ENCODE assay signal across 17 cellular contexts in genomic region chr14:95321201-95321600, GRCh38. TPM values are rescaled to one million over a fixed set of nuclear protein-coding genes. Genes with fewer than 3 reads are reported as not detected.
A peak's percentile ranks its signal among the peaks of the same experiment; 100 is the strongest.
DNase-seq lines count a peak whose midpoint lies in the region; ATAC-seq and TF ChIP-seq lines count a peak whose summit lies in the region.
"Had no signal": no experiment of that assay in that cellular context is flagged by ENCODE, and none has a peak within 500 bp of the region (broad histone marks: within the 10 kb centered on the region; RNA-seq: fewer than 3 reads in every experiment).

No MANE protein-coding gene starts in this region.

- 84 to 87% methylated on average over 4 of the region's 4 CpGs for WGBS in heart right ventricle, 2 donors

- H3K4me1 ChIP-seq in heart right ventricle (peaks cover 0 to 36% (median 19%) of the 10 kb centered on the region in 9 donors), uterus (no peaks in the 10 kb centered on the region)
- no peaks in the 10 kb centered on the region for H3K4me1 ChIP-seq in naive thymus-derived CD4-positive, alpha-beta T cell (ENCODE audit: control insufficient read depth in 2 of 2, insufficient read depth in 2 of 2, low read length in 2 of 2)

- H3K4me3 ChIP-seq in heart right ventricle = no peak overlapping the region
- H3K4me3 ChIP-seq in naive thymus-derived CD4-positive, alpha-beta T cell (ENCODE audit: low read length) = no peak overlapping the region
- no peak overlapping the region for H3K4me3 ChIP-seq in uterus
- H3K4me3 ChIP-seq: right atrium auricular region had no signal

- no peak for DNase-seq in heart right ventricle
- DNase-seq in Right ventricle myocardium inferior (ENCODE audit: missing footprints) = no peak
- no peak for DNase-seq in activated T-helper 1 cell treated with anti-CD3 and anti-CD28 coated beads, Interleukin-12 subunit alpha, Interleukin-12 subunit beta, Interleukin-2, Interleukin-4 antibody, amounts not matched to agents 30 ng/mL and 10 ng/mL and 1 ng/mL, durations not matched to agents 14 hours and 24 hours and 36 hours (ENCODE audit: low spot score)
- no peak for DNase-seq in naive thymus-derived CD4-positive, alpha-beta T cell
- DNase-seq in uterus = no peak
- no peak for DNase-seq in NCI-H1436 (lab: John Stamatoyannopoulos, UW)
- DNase-seq in COR-L47 (lab: John Stamatoyannopoulos, UW) = no peak
- DNase-seq in NCI-H2196 treated with DMSO at 0.1 percent for 48 hours (lab: John Stamatoyannopoulos, UW; ENCODE audit: unreplicated experiment) = no peak
- DNase-seq: activated CD4-positive, alpha-beta T cell treated with anti-CD3 and anti-CD28 coated beads, Interleukin-2, amount 10 ng/mL, durations not matched to agents 24 days and 14 days; activated T-cell treated with anti-CD3 and anti-CD28 coated beads, Interleukin-2, amount 50 U/mL, for 48 hours; anterior cingulate cortex; DMS79; left ventricle myocardium superior; NK-92 treated with Interleukin-12 subunit alpha and Interleukin-12 subunit beta, amount 100 ng/mL, for 24 hours; Right ventricle myocardium superior; transverse colon had no signal

- CTCF ChIA-PET in naive thymus-derived CD4-positive, alpha-beta T cell (lab: Charles Lee) = no interaction called here

- H3K27me3 ChIP-seq in heart right ventricle (peaks cover 0 to 13% (median 0%) of the 10 kb centered on the region in 7 donors), uterus (no peaks in the 10 kb centered on the region)
- peaks cover 0 to 7% of the 10 kb centered on the region in 2 donors for H3K27me3 ChIP-seq in naive thymus-derived CD4-positive, alpha-beta T cell (ENCODE audit: control insufficient read depth in 2 of 2, insufficient read depth in 2 of 2, low read length in 2 of 2)
- H3K27me3 ChIP-seq: right atrium auricular region, transverse colon had no signal

- H3K27ac Mint-ChIP-seq in activated T-helper 1 cell treated with anti-CD3 and anti-CD28 coated beads, Interleukin-12 subunit alpha, Interleukin-12 subunit beta, Interleukin-2, Interleukin-4 antibody, amounts not matched to agents 30 ng/mL and 10 ng/mL and 1 ng/mL, durations not matched to agents 14 hours and 24 hours and 36 hours = no peak overlapping the region
- H3K27ac Mint-ChIP-seq in naive thymus-derived CD4-positive, alpha-beta T cell = peak overlapping the region in 1 of 9 donors; percentile 65
- H3K27ac Mint-ChIP-seq: activated CD4-positive, alpha-beta T cell treated with anti-CD3 and anti-CD28 coated beads, Interleukin-2, amount 10 ng/mL, durations not matched to agents 24 days and 14 days had no signal

- H3K9me3 ChIP-seq in heart right ventricle (no peaks in the 10 kb centered on the region), uterus (no peaks in the 10 kb centered on the region)
- H3K9me3 ChIP-seq in naive thymus-derived CD4-positive, alpha-beta T cell (ENCODE audit: control insufficient read depth in 2 of 3, low read length in 3 of 3) = no peaks in the 10 kb centered on the region
- H3K9me3 ChIP-seq: right atrium auricular region, transverse colon had no signal

- H3K27me3 Mint-ChIP-seq in activated T-helper 1 cell treated with anti-CD3 and anti-CD28 coated beads, Interleukin-12 subunit alpha, Interleukin-12 subunit beta, Interleukin-2, Interleukin-4 antibody, amounts not matched to agents 30 ng/mL and 10 ng/mL and 1 ng/mL, durations not matched to agents 14 hours and 24 hours and 36 hours (ENCODE audit: insufficient read depth) = peaks cover 34% of the 10 kb centered on the region
- H3K27me3 Mint-ChIP-seq in naive thymus-derived CD4-positive, alpha-beta T cell = peaks cover 10 to 50% (median 17%) of the 10 kb centered on the region in 5 donors

- no peak for TF ChIP-seq POLR2A in uterus (IDR thresholded peaks at IDR 0.05)

- H3K27ac ChIP-seq in heart right ventricle = peak overlapping the region in 7 of 10 donors; percentile 37 to 82 (median 73)
- no peak overlapping the region for H3K27ac ChIP-seq in naive thymus-derived CD4-positive, alpha-beta T cell (ENCODE audit: low read depth, low read length)
- peak overlapping the region; percentile 81 to 91 for H3K27ac ChIP-seq in uterus

- intact Hi-C loops in heart right ventricle (cut with DNase I) = loop anchor here in 3 of 10 donors (2.0 to 10.0 kb wide), 3 partner anchors 36 to 104 kb away; no protein-coding TSS in a partner anchor
- intact Hi-C loops in Right ventricle myocardium inferior (cut with DNase I) = loop anchor here (5.0 kb wide), 1 partner anchor 106 kb away; no protein-coding TSS in a partner anchor
- intact Hi-C loops in activated T-helper 1 cell treated with anti-CD3 and anti-CD28 coated beads, Interleukin-12 subunit alpha, Interleukin-12 subunit beta, Interleukin-2, Interleukin-4 antibody, amounts not matched to agents 30 ng/mL and 10 ng/mL and 1 ng/mL, durations not matched to agents 14 hours and 24 hours and 36 hours (cut with micrococcal nuclease) = no loop called here
- intact Hi-C loops in naive thymus-derived CD4-positive, alpha-beta T cell (cut with micrococcal nuclease) = no loop called here
- intact Hi-C loops in uterus (cut with DNase I; ENCODE audit: low total_unique reads) = no loop called here

- H3K9me3 Mint-ChIP-seq in activated T-helper 1 cell treated with anti-CD3 and anti-CD28 coated beads, Interleukin-12 subunit alpha, Interleukin-12 subunit beta, Interleukin-2, Interleukin-4 antibody, amounts not matched to agents 30 ng/mL and 10 ng/mL and 1 ng/mL, durations not matched to agents 14 hours and 24 hours and 36 hours = no peaks in the 10 kb centered on the region
- H3K9me3 Mint-ChIP-seq in naive thymus-derived CD4-positive, alpha-beta T cell = no peaks in the 10 kb centered on the region
- H3K9me3 Mint-ChIP-seq: activated CD4-positive, alpha-beta T cell treated with anti-CD3 and anti-CD28 coated beads, Interleukin-2, amount 10 ng/mL, durations not matched to agents 24 days and 14 days had no signal

- no peak for ATAC-seq in heart right ventricle
- ATAC-seq in Right ventricle myocardium inferior = no peak
- ATAC-seq in naive thymus-derived CD4-positive, alpha-beta T cell = no peak
- ATAC-seq: left ventricle myocardium superior had no signal

- no peaks in the 10 kb centered on the region for H3K4me1 Mint-ChIP-seq in activated T-helper 1 cell treated with anti-CD3 and anti-CD28 coated beads, Interleukin-12 subunit alpha, Interleukin-12 subunit beta, Interleukin-2, Interleukin-4 antibody, amounts not matched to agents 30 ng/mL and 10 ng/mL and 1 ng/mL, durations not matched to agents 14 hours and 24 hours and 36 hours (ENCODE audit: low read depth)
- peaks cover 6 to 15% (median 9%) of the 10 kb centered on the region in 7 donors for H3K4me1 Mint-ChIP-seq in naive thymus-derived CD4-positive, alpha-beta T cell

- POLR2A ChIA-PET in naive thymus-derived CD4-positive, alpha-beta T cell (lab: Charles Lee) = interaction anchor here (0.7 kb wide), 1 partner anchor 600 kb away, joined by 3 read pairs; no protein-coding TSS in a partner anchor

- no peaks in the 10 kb centered on the region for H3K36me3 ChIP-seq in heart right ventricle
- H3K36me3 ChIP-seq in naive thymus-derived CD4-positive, alpha-beta T cell (ENCODE audit: control insufficient read depth in 2 of 3, insufficient read depth in 3 of 3, low read length in 3 of 3) = no peaks in the 10 kb centered on the region
- no peaks in the 10 kb centered on the region for H3K36me3 ChIP-seq in uterus
- H3K36me3 ChIP-seq: right atrium auricular region, transverse colon had no signal

- no peaks in the 10 kb centered on the region for H3K36me3 Mint-ChIP-seq in activated T-helper 1 cell treated with anti-CD3 and anti-CD28 coated beads, Interleukin-12 subunit alpha, Interleukin-12 subunit beta, Interleukin-2, Interleukin-4 antibody, amounts not matched to agents 30 ng/mL and 10 ng/mL and 1 ng/mL, durations not matched to agents 14 hours and 24 hours and 36 hours (ENCODE audit: low read depth)
- H3K36me3 Mint-ChIP-seq in naive thymus-derived CD4-positive, alpha-beta T cell = no peaks in the 10 kb centered on the region

- no peak for TF ChIP-seq CTCF in heart right ventricle (IDR thresholded peaks at IDR 0.05)
- TF ChIP-seq CTCF in uterus (IDR thresholded peaks at IDR 0.05) = no peak

- peak overlapping the region; percentile 27 for H3K4me3 Mint-ChIP-seq in activated T-helper 1 cell treated with anti-CD3 and anti-CD28 coated beads, Interleukin-12 subunit alpha, Interleukin-12 subunit beta, Interleukin-2, Interleukin-4 antibody, amounts not matched to agents 30 ng/mL and 10 ng/mL and 1 ng/mL, durations not matched to agents 14 hours and 24 hours and 36 hours
- peak overlapping the region in 8 of 10 donors; percentile 7 to 82 (median 33) for H3K4me3 Mint-ChIP-seq in naive thymus-derived CD4-positive, alpha-beta T cell

RNA-seq across cellular contexts. Expression of gene CLMN, which starts 1.5 kb away (rescaled TPM):
- total RNA-seq in heart right ventricle (10 to 100 TPM in 2 of 10 donors, 1 to 10 TPM in 8; 3.7 to 14.5 (median 5.9) TPM), Right ventricle myocardium inferior (7.6 TPM), uterus (10 to 100 TPM in 2 of 4 donors, 1 to 10 TPM in 2; 5.0 to 55.0 (median 12.4) TPM)
- polyA plus RNA-seq in heart right ventricle = 1 to 10 TPM; 2.6 to 6.1 TPM
- 0.66 and 0.80 TPM in 2 replicates for total RNA-seq in activated T-helper 1 cell treated with anti-CD3 and anti-CD28 coated beads, Interleukin-12 subunit alpha, Interleukin-12 subunit beta, Interleukin-2, Interleukin-4 antibody, amounts not matched to agents 30 ng/mL and 10 ng/mL and 1 ng/mL, durations not matched to agents 14 hours and 24 hours and 36 hours
- 1 to 10 TPM in 2 of 5 experiments, under 1 TPM in 3; 0.43 to 6.8 (median 0.70) TPM for total RNA-seq in naive thymus-derived CD4-positive, alpha-beta T cell
- 1 to 10 TPM in 1 of 2 donors, under 1 TPM in 1; 0.56 to 1.2 TPM for polyA plus RNA-seq in naive thymus-derived CD4-positive, alpha-beta T cell
